ENCODE assay signal across 8 cellular contexts in genomic region chr9:98168952-98169488, GRCh38. TPM values are rescaled to one million over a fixed set of nuclear protein-coding genes. Genes with fewer than 3 reads are reported as not detected.
DNase-seq lines count a peak whose midpoint lies in the region; ATAC-seq and TF ChIP-seq lines count a peak whose summit lies in the region.

No MANE protein-coding gene starts in this region.

- no peak overlapping the region for H3K4me3 ChIP-seq in fibroblast of mammary gland (ENCODE audit: control insufficient read depth, low read depth, low read length)

- no peaks in the 10 kb centered on the region for H3K27me3 Mint-ChIP-seq in WTC11 (ENCODE audit: low read depth)

- CTCF ChIA-PET in WTC11 (lab: Charles Lee), result interaction anchor here (1.1 kb wide), 1 partner anchor 134 kb away, joined by 3 read pairs; no protein-coding TSS in a partner anchor

- no peak for TF ChIP-seq CTCF in GM20000 (IDR thresholded peaks at IDR 0.05; ENCODE audit: extremely low read depth, missing control alignments)
- TF ChIP-seq CTCF in WTC11 (IDR thresholded peaks at IDR 0.05), result no peak
- TF ChIP-seq CTCF in fibroblast of mammary gland (conservative IDR thresholded peaks at IDR 0.05; ENCODE audit: control insufficient read depth, insufficient read depth, low read depth, low read length), result no peak

- H3K9me3 Mint-ChIP-seq in WTC11, result no peaks in the 10 kb centered on the region

- DNase-seq in ELR (ENCODE audit: low read depth) (peak; percentile 75), GM20000 (ENCODE audit: low spot score) (peak; percentile 91), WTC11 (ENCODE audit: low spot score) (peak; percentile 76), fibroblast of mammary gland (ENCODE audit: low read depth) (peak; percentile 23), HCEC 1CT (no peak), NCI-H1694 treated with DMSO at 0.1 percent for 48 hours (lab: John Stamatoyannopoulos, UW) (no peak)
- DNase-seq in stimulated activated CD4-positive, alpha-beta T cell treated with anti-CD3 and anti-CD28 coated beads, Interleukin-4, amount 100 ng/mL, for 24 hours, result peak; percentile 36

- no peaks in the 10 kb centered on the region for H3K36me3 Mint-ChIP-seq in WTC11

- H3K4me3 Mint-ChIP-seq in WTC11, result peak overlapping the region; percentile 32

- H3K4me1 Mint-ChIP-seq in WTC11, result peaks cover 76% of the 10 kb centered on the region

- ATAC-seq in HG03460 (IDR thresholded peaks at IDR 0.05; ENCODE audit: unreplicated experiment), result peak; percentile 97
- ATAC-seq in WTC11, result peak; percentile 78

- H3K27ac Mint-ChIP-seq in WTC11, result peak overlapping the region; percentile 69; the same call in 1 of the 2 replicates

- POLR2A ChIA-PET in WTC11 (lab: Charles Lee), result no interaction called here

TF ChIP-seq in WTC11, 78 proteins besides CTCF, POLR2A, EP300 and RAD21:
- TF ChIP-seq STAT6 (CRISPR knock-in tag; conservative IDR thresholded peaks at IDR 0.05; ENCODE audit: low read depth), result no peak
- no peak for TF ChIP-seq SP1 (CRISPR knock-in tag; conservative IDR thresholded peaks at IDR 0.05)
- TF ChIP-seq ZBTB21 (CRISPR knock-in tag; IDR thresholded peaks at IDR 0.05; ENCODE audit: borderline replicate concordance), result peak; percentile 19; the same call in 1 of the 2 replicates
- no peak for TF ChIP-seq MLX (CRISPR knock-in tag; IDR thresholded peaks at IDR 0.05)
- no peak for TF ChIP-seq CBFB (CRISPR knock-in tag; IDR thresholded peaks at IDR 0.05; ENCODE audit: low read depth)
- TF ChIP-seq ZNF219 (CRISPR knock-in tag; IDR thresholded peaks at IDR 0.05; ENCODE audit: borderline replicate concordance), result no peak

RNA-seq across cellular contexts. Expression of gene CORO2A, which starts 23.4 kb away (rescaled TPM):
- 32.5 to 37.0 TPM (median 35.9 TPM) in 3 replicates for total RNA-seq in WTC11 (2021)

RNA-seq across cellular contexts. Expression of gene TRIM14, which starts 50.0 kb away (rescaled TPM):
- 11.9 to 18.4 TPM (median 18.2 TPM) in 3 replicates for total RNA-seq in WTC11 (2021)

Comparison
In these comparisons a context has a peak if more than half of its experiments do, and no peak if none do; other contexts are left out.
1. DNase-seq: peak in ELR (single experiment), GM20000 (single experiment), WTC11 (single experiment), fibroblast of mammary gland (single experiment) and stimulated activated CD4-positive, alpha-beta T cell treated with anti-CD3 and anti-CD28 coated beads, Interleukin-4, amount 100 ng/mL, for 24 hours (single experiment); none in HCEC 1CT (single experiment) and NCI-H1694 treated with DMSO at 0.1 percent for 48 hours (single experiment).